1 cellular context compared by ENCODE assay signal in genomic region chr14:80941241-80942157, GRCh38.
TF ChIP-seq lines count a peak whose summit lies in the region.

TSS of gene CEP128 (minus strand) at chr14:80941738.

TF ChIP-seq in HepG2, 621 proteins besides CTCF, POLR2A, EP300 and RAD21 (continued from another document):
- TF ChIP-seq ZNF281 (CRISPR knock-in tag; IDR thresholded peaks at IDR 0.05; ENCODE audit: borderline replicate concordance) (no peak), KIAA2018 (CRISPR knock-in tag; IDR thresholded peaks at IDR 0.05; ENCODE audit: borderline replicate concordance) (no peak), DRAP1 (CRISPR knock-in tag; IDR thresholded peaks at IDR 0.05) (0 out of 2 replicates have a peak, but pooled peaks have one; percentile 32), ZNF292 (CRISPR knock-in tag; IDR thresholded peaks at IDR 0.05; ENCODE audit: borderline replicate concordance, low read depth) (peak; percentile 47; the same call in 1 of the 2 replicates), ADNP (CRISPR knock-in tag; IDR thresholded peaks at IDR 0.05) (no peak), MXI1 (IDR thresholded peaks at IDR 0.05; ENCODE audit: borderline replicate concordance, low read depth, low read length) (peak; percentile 88; the same call in 1 of the 3 replicates), DMAP1 (CRISPR knock-in tag; IDR thresholded peaks at IDR 0.05) (peak; percentile 28; the same call in 1 of the 2 replicates), TERF1 (CRISPR knock-in tag; IDR thresholded peaks at IDR 0.05) (no peak), FOXM1 (CRISPR knock-in tag; IDR thresholded peaks at IDR 0.05) (no peak), ZNF501 (CRISPR knock-in tag; IDR thresholded peaks at IDR 0.05) (peak; percentile 72; the same call in 1 of the 2 replicates), ZNF746 (CRISPR knock-in tag; IDR thresholded peaks at IDR 0.05) (no peak), HHEX (CRISPR knock-in tag; IDR thresholded peaks at IDR 0.05) (no peak), KDM5A (IDR thresholded peaks at IDR 0.05; ENCODE audit: borderline replicate concordance, low read length) (peak; percentile 44), SAP130 (CRISPR knock-in tag; IDR thresholded peaks at IDR 0.05; ENCODE audit: low read depth) (peak; percentile 100), FOXK1 (CRISPR knock-in tag; IDR thresholded peaks at IDR 0.05; ENCODE audit: borderline replicate concordance, low read depth) (peak; percentile 63; the same call in 1 of the 2 replicates), GRHL1 (CRISPR knock-in tag; conservative IDR thresholded peaks at IDR 0.05) (no peak), ATF7-NPFF (CRISPR knock-in tag; IDR thresholded peaks at IDR 0.05; ENCODE audit: low read depth) (0 out of 2 replicates have a peak, but pooled peaks have one; percentile 34), ZGPAT (CRISPR knock-in tag; IDR thresholded peaks at IDR 0.05) (peak; percentile 27; the same call in 1 of the 2 replicates), TFDP1 (CRISPR knock-in tag; IDR thresholded peaks at IDR 0.05; ENCODE audit: borderline replicate concordance) (peak; percentile 98), REPIN1 (CRISPR knock-in tag; IDR thresholded peaks at IDR 0.05; ENCODE audit: borderline replicate concordance, low read depth) (0 out of 2 replicates have a peak, but pooled peaks have one; percentile 29), GMEB2 (CRISPR knock-in tag; IDR thresholded peaks at IDR 0.05; ENCODE audit: low read depth) (no peak), ZMYM4 (CRISPR knock-in tag; IDR thresholded peaks at IDR 0.05) (peak; percentile 56; the same call in 1 of the 2 replicates), ZNF557 (CRISPR knock-in tag; IDR thresholded peaks at IDR 0.05) (0 out of 2 replicates have a peak, but pooled peaks have one; percentile 53), SP1 (IDR thresholded peaks at IDR 0.05) (no peak), SP1 (CRISPR knock-in tag; IDR thresholded peaks at IDR 0.05) (no peak), SNAPC5 (CRISPR knock-in tag; IDR thresholded peaks at IDR 0.05; ENCODE audit: borderline replicate concordance) (no peak), ZNF776 (CRISPR knock-in tag; IDR thresholded peaks at IDR 0.05) (peak; percentile 40; the same call in 1 of the 2 replicates)
TF ChIP-seq in HepG2: peak in this region for 118.
